ENCODE assay signal across 28 cellular contexts in genomic region chr11:119814766-119815165, GRCh38.
"Had no signal": no experiment of that assay in that cellular context is flagged by ENCODE, and none has a peak within 500 bp of the region (broad histone marks: within the 10 kb centered on the region; RNA-seq: fewer than 3 reads in every experiment).

No MANE protein-coding gene starts in this region.

- ATAC-seq: stimulated activated effector memory CD8-positive, alpha-beta T cell treated with anti-CD3 and anti-CD28 coated beads, Interleukin-12 subunit alpha, Interleukin-12 subunit beta, amount 100 ng/mL, for 72 hours; stimulated activated memory B cell treated with anti-CD40 and anti-IgM and Interleukin-4, amounts not matched to agents 10 μg/mL and 1 μg/mL and 100 μg/mL, for 72 hours; stimulated activated naive CD8-positive, alpha-beta T cell treated with anti-CD3 and anti-CD28 coated beads, Interleukin-15, amount 100 ng/mL, for 72 hours; stimulated activated naive CD8-positive, alpha-beta T cell treated with anti-CD3 and anti-CD28 coated beads, Interleukin-15, Interleukin-2, amounts not matched to agents 100 U/mL and 50 U/mL, for 24 hours; upper lobe of right lung had no signal

- H3K4me3 Mint-ChIP-seq: stimulated activated effector memory CD8-positive, alpha-beta T cell treated with anti-CD3 and anti-CD28 coated beads, Interleukin-12 subunit alpha, Interleukin-12 subunit beta, amount 100 ng/mL, for 72 hours; stimulated activated memory B cell treated with anti-CD40 and anti-IgM and Interleukin-4, amounts not matched to agents 10 μg/mL and 1 μg/mL and 100 μg/mL, for 72 hours; stimulated activated naive B cell treated with anti-CD40 and anti-IgM and Interleukin-4, amounts not matched to agents 10 μg/mL and 1 μg/mL and 100 μg/mL, for 72 hours; stimulated activated naive CD8-positive, alpha-beta T cell treated with anti-CD3 and anti-CD28 coated beads, Interleukin-15, amount 100 ng/mL, for 72 hours; stimulated activated naive CD8-positive, alpha-beta T cell treated with anti-CD3 and anti-CD28 coated beads, Interleukin-15, Interleukin-2, amounts not matched to agents 100 ng/mL and 50 ng/mL, for 24 hours; type B pancreatic cell had no signal

- H3K36me3 ChIP-seq: stomach, suprapubic skin, thoracic aorta, thyroid gland, tibial artery, tibial nerve, transverse colon, upper lobe of left lung, upper lobe of right lung, uterus, vagina had no signal

- DNase-seq: stimulated activated CD4-positive, alpha-beta T cell treated with anti-CD3 and anti-CD28 coated beads, Interleukin-2, amount 100 ng/mL, for 48 hours; stimulated activated CD4-positive, alpha-beta T cell treated with anti-CD3 and anti-CD28 coated beads, Interleukin-4, amount 100 ng/mL, for 1 hour; stimulated activated CD4-positive, alpha-beta T cell treated with anti-CD3 and anti-CD28 coated beads, Interleukin-4, amount 100 ng/mL, for 24 hours; stimulated activated CD4-positive, alpha-beta T cell treated with anti-CD3 and anti-CD28 coated beads, Interleukin-4, amount 100 ng/mL, for 4 hours; stimulated activated CD8-positive, alpha-beta memory T cell treated with anti-CD3 and anti-CD28 coated beads, Interleukin-4, amount 100 ng/mL, for 48 hours; stimulated activated naive B cell treated with anti-CD40 and anti-IgM and Interleukin-4, amounts not matched to agents 10 μg/mL and 1 μg/mL and 100 μg/mL, for 72 hours; stimulated activated naive CD4-positive, alpha-beta T cell; stimulated activated naive CD4-positive, alpha-beta T cell treated with Interleukin-2 at 50 U/mL for 16 hours; stimulated activated naive CD8-positive, alpha-beta T cell treated with anti-CD3 and anti-CD28 coated beads, Interleukin-15, amount 100 ng/mL, for 72 hours; stimulated activated naive CD8-positive, alpha-beta T cell treated with anti-CD3 and anti-CD28 coated beads, Interleukin-15, Interleukin-2, amounts not matched to agents 100 U/mL and 50 U/mL, for 24 hours; stomach; substantia nigra; testis; thyroid gland; tibial artery; transverse colon; trophoblast cell; upper lobe of left lung; upper lobe of right lung; uterus had no signal

- H3K4me1 Mint-ChIP-seq: stimulated activated effector memory CD8-positive, alpha-beta T cell treated with anti-CD3 and anti-CD28 coated beads, Interleukin-12 subunit alpha, Interleukin-12 subunit beta, amount 100 ng/mL, for 72 hours; stimulated activated memory B cell treated with anti-CD40 and anti-IgM and Interleukin-4, amounts not matched to agents 10 μg/mL and 1 μg/mL and 100 μg/mL, for 72 hours; stimulated activated naive CD8-positive, alpha-beta T cell treated with anti-CD3 and anti-CD28 coated beads, Interleukin-15, amount 100 ng/mL, for 72 hours had no signal

- H3K9me3 Mint-ChIP-seq: stimulated activated effector memory CD8-positive, alpha-beta T cell treated with anti-CD3 and anti-CD28 coated beads, Interleukin-12 subunit alpha, Interleukin-12 subunit beta, amount 100 ng/mL, for 72 hours; stimulated activated naive CD8-positive, alpha-beta T cell treated with anti-CD3 and anti-CD28 coated beads, Interleukin-15, amount 100 ng/mL, for 72 hours; stimulated activated naive CD8-positive, alpha-beta T cell treated with anti-CD3 and anti-CD28 coated beads, Interleukin-15, Interleukin-2, amounts not matched to agents 100 ng/mL and 50 ng/mL, for 24 hours; type B pancreatic cell had no signal

- H3K9me3 ChIP-seq: suprapubic skin, testis, thoracic aorta, thyroid gland, tibial artery, transverse colon, upper lobe of left lung, upper lobe of right lung, uterus, vagina had no signal

- H3K27ac Mint-ChIP-seq: stimulated activated effector memory CD8-positive, alpha-beta T cell treated with anti-CD3 and anti-CD28 coated beads, Interleukin-12 subunit alpha, Interleukin-12 subunit beta, amount 100 ng/mL, for 72 hours; stimulated activated memory B cell treated with anti-CD40 and anti-IgM and Interleukin-4, amounts not matched to agents 10 μg/mL and 1 μg/mL and 100 μg/mL, for 72 hours; stimulated activated naive B cell treated with anti-CD40 and anti-IgM and Interleukin-4, amounts not matched to agents 10 μg/mL and 1 μg/mL and 100 μg/mL, for 72 hours; stimulated activated naive CD8-positive, alpha-beta T cell treated with anti-CD3 and anti-CD28 coated beads, Interleukin-15, amount 100 ng/mL, for 72 hours; stimulated activated naive CD8-positive, alpha-beta T cell treated with anti-CD3 and anti-CD28 coated beads, Interleukin-15, Interleukin-2, amounts not matched to agents 100 ng/mL and 50 ng/mL, for 24 hours; type B pancreatic cell had no signal

- H3K4me3 ChIP-seq: stomach, suprapubic skin, testis, thoracic aorta, thyroid gland, tibial artery, tibial nerve, transverse colon, upper lobe of left lung, upper lobe of right lung, uterus, vagina had no signal

- H3K36me3 Mint-ChIP-seq: stimulated activated effector memory CD8-positive, alpha-beta T cell treated with anti-CD3 and anti-CD28 coated beads, Interleukin-12 subunit alpha, Interleukin-12 subunit beta, amount 100 ng/mL, for 72 hours; stimulated activated memory B cell treated with anti-CD40 and anti-IgM and Interleukin-4, amounts not matched to agents 10 μg/mL and 1 μg/mL and 100 μg/mL, for 72 hours; stimulated activated naive B cell treated with anti-CD40 and anti-IgM and Interleukin-4, amounts not matched to agents 10 μg/mL and 1 μg/mL and 100 μg/mL, for 72 hours; type B pancreatic cell had no signal

- H3K4me1 ChIP-seq: stomach, suprapubic skin, testis, thyroid gland, upper lobe of left lung, upper lobe of right lung, uterus, vagina had no signal
